In the genomic region with DNA sequence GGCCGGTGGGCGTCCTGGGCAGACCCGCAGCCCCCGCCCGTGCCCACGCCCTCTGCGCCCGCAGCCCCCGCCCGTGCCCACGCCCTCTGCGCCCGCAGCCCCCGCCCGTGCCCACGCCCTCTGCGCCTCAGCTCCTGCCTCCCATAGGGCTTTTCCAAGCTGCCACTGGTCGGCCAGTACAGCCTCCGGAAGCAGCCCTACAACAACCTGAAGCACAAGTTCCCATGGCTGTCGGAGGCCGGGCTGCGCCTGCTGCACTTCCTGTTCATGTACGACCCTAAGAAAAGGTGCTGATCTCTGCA, we compare ENCODE assay signal across 7 cellular contexts. TPM values are rescaled to one million over a fixed set of nuclear protein-coding genes. Genes with fewer than 3 reads are reported as not detected.
DNase-seq lines count a peak whose midpoint lies in the region; ATAC-seq and TF ChIP-seq lines count a peak whose summit lies in the region.
"Not testable (repeated sequence)": the region's sequence is repeated elsewhere in the genome, so short reads cannot be mapped to it uniquely, and the experiment has no call there.

No MANE protein-coding gene starts in this region.

- H2AFZ ChIP-seq in H9 (ENCODE audit: low read length); neural progenitor cell (replicated peaks): not testable (repeated sequence)

- ATAC-seq in activated CD4-positive, alpha-beta T cell treated with anti-CD3 and anti-CD28 coated beads for 36 hours: not testable (repeated sequence)
- peak; percentile 67 for ATAC-seq in left colon

- H3K27ac Mint-ChIP-seq in H9: peak overlapping the region in 2 of 3 experiments; percentile 40 to 79; a peak in 3 of 7 replicates
- not testable (repeated sequence) for H3K27ac Mint-ChIP-seq in activated CD4-positive, alpha-beta T cell treated with anti-CD3 and anti-CD28 coated beads for 36 hours; neural progenitor cell

- not testable (repeated sequence) for H4K5ac ChIP-seq in H9 (ENCODE audit: insufficient read length, low read depth, low read length)

- not testable (repeated sequence) for H3K27me3 ChIP-seq in H9 (ENCODE audit: insufficient read depth, low read length); HUES48 (ENCODE audit: control insufficient read depth, insufficient read depth, low read length); neural progenitor cell

- H3K27ac ChIP-seq in H9 (ENCODE audit: insufficient read length, low read depth, low read length); neural progenitor cell: not testable (repeated sequence)
- peak overlapping the region; percentile 47 for H3K27ac ChIP-seq in HUES48 (ENCODE audit: low read depth, low read length)

- H3K4ac ChIP-seq in H9 (ENCODE audit: low read depth, low read length): not testable (repeated sequence)

- not testable (repeated sequence) for H3K4me1 ChIP-seq in H9 (ENCODE audit: insufficient read depth, low read length); HUES48 (ENCODE audit: control insufficient read depth, insufficient read depth, low read length); neural progenitor cell

- CTCF ChIA-PET in activated CD4-positive, alpha-beta T cell treated with anti-CD3 and anti-CD28 coated beads for 36 hours (lab: Charles Lee): not testable (repeated sequence)

- H3K9ac ChIP-seq in H9 (ENCODE audit: extremely low read depth, insufficient read length, low read length); HUES48 (ENCODE audit: low read depth, low read length); neural progenitor cell: not testable (repeated sequence)

- no CpG with 5 or more reads among the region's 23 CpGs for whole genome bisulfite sequencing in H9 (ENCODE audit: extremely low coverage, insufficient read length, low lambda C conversion rate)

- not testable (repeated sequence) for H3K9me3 Mint-ChIP-seq in H9; activated CD4-positive, alpha-beta T cell treated with anti-CD3 and anti-CD28 coated beads for 36 hours (ENCODE audit: low read depth); neural progenitor cell

- H4K91ac ChIP-seq in H9 (ENCODE audit: insufficient read length, low read depth, low read length): not testable (repeated sequence)

- not testable (repeated sequence) for H2BK20ac ChIP-seq in H9 (ENCODE audit: low read depth, low read length, poor library complexity, severe bottlenecking)

- H3T11ph ChIP-seq in H9 (ENCODE audit: low read length): not testable (repeated sequence)

- not testable (repeated sequence) for H3K79me2 ChIP-seq in H9 (ENCODE audit: insufficient read depth, low read length); neural progenitor cell (ENCODE audit: low read depth)

- peaks cover 11% of the 10 kb centered on the region for H3F3A ChIP-seq in neural progenitor cell (ENCODE audit: low read depth)

- not testable (repeated sequence) for H3K23ac ChIP-seq in H9 (ENCODE audit: insufficient read length, low read depth, low read length)

- H3K4me2 ChIP-seq in H9 (ENCODE audit: insufficient read depth, insufficient read length, low read length); neural progenitor cell: not testable (repeated sequence)

- H3K36me3 ChIP-seq in HUES48 (ENCODE audit: control insufficient read depth, insufficient read depth, low read length): peaks cover 58% of the 10 kb centered on the region
- not testable (repeated sequence) for H3K36me3 ChIP-seq in neural progenitor cell

- H3K23me2 ChIP-seq in H9 (ENCODE audit: insufficient read length, low read depth, low read length, poor library complexity, severe bottlenecking): not testable (repeated sequence)

- H3K79me1 ChIP-seq in H9 (ENCODE audit: insufficient read depth, low read depth, low read length, poor library complexity, severe bottlenecking): not testable (repeated sequence)

- TF ChIP-seq CTCF in H9 (conservative IDR thresholded peaks at IDR 0.05); neural progenitor cell (IDR thresholded peaks at IDR 0.05): not testable (repeated sequence)

- not testable (repeated sequence) for H3K4me1 Mint-ChIP-seq in H9; activated CD4-positive, alpha-beta T cell treated with anti-CD3 and anti-CD28 coated beads for 36 hours; neural progenitor cell

- H2BK5ac ChIP-seq in H9 (ENCODE audit: insufficient read length, low read length): not testable (repeated sequence)

- DNase-seq in AG08396 (ENCODE audit: low spot score) (peak; percentile 2), SW480 (ENCODE audit: low spot score) (peak; percentile 48), left colon (peak in 1 of 2 donors; percentile 59)
- not testable (repeated sequence) for DNase-seq in H9; neural progenitor cell (ENCODE audit: low spot score)
- DNase-seq in activated CD4-positive, alpha-beta T cell treated with anti-CD3 and anti-CD28 coated beads for 36 hours: peak; percentile 4

- not testable (repeated sequence) for H4K8ac ChIP-seq in H9 (replicated peaks; ENCODE audit: insufficient read length, low read depth, low read length)

- H3K56ac ChIP-seq in H9 (ENCODE audit: insufficient read length, low read depth, low read length): not testable (repeated sequence)

- H2AK5ac ChIP-seq in H9 (ENCODE audit: insufficient read length, low read length): not testable (repeated sequence)

- H2BK120ac ChIP-seq in H9 (ENCODE audit: low read depth, low read length, poor library complexity, severe bottlenecking): not testable (repeated sequence)

- H3K18ac ChIP-seq in H9 (ENCODE audit: insufficient read length, low read depth, low read length): not testable (repeated sequence)

- not testable (repeated sequence) for H3K9me3 ChIP-seq in H9 (ENCODE audit: control insufficient read depth, low read depth, low read length); HUES48 (ENCODE audit: control insufficient read depth, insufficient read depth, low read length); neural progenitor cell (ENCODE audit: low read depth)

- H3K4me3 Mint-ChIP-seq in H9; activated CD4-positive, alpha-beta T cell treated with anti-CD3 and anti-CD28 coated beads for 36 hours: not testable (repeated sequence)
- peak overlapping the region; percentile 35 for H3K4me3 Mint-ChIP-seq in neural progenitor cell

- H3K36me3 Mint-ChIP-seq in H9 (ENCODE audit: insufficient read depth in 1 of 3, low read depth in 3 of 3) (peaks cover 32 to 66% (median 59%) of the 10 kb centered on the region in 3 experiments), neural progenitor cell (peaks cover 14% of the 10 kb centered on the region)
- peaks cover 19% of the 10 kb centered on the region for H3K36me3 Mint-ChIP-seq in activated CD4-positive, alpha-beta T cell treated with anti-CD3 and anti-CD28 coated beads for 36 hours (ENCODE audit: low read depth)

- intact Hi-C loops in activated CD4-positive, alpha-beta T cell treated with anti-CD3 and anti-CD28 coated beads for 36 hours (cut with DNase I, micrococcal nuclease); left colon (cut with DNase I, micrococcal nuclease): not testable (repeated sequence)

- not testable (repeated sequence) for H4K20me1 ChIP-seq in H9 (ENCODE audit: control insufficient read depth, insufficient read depth, insufficient read length); neural progenitor cell (ENCODE audit: low read depth)

- POLR2A ChIA-PET in activated CD4-positive, alpha-beta T cell treated with anti-CD3 and anti-CD28 coated beads for 36 hours (lab: Charles Lee): not testable (repeated sequence)

- H3K14ac ChIP-seq in H9 (ENCODE audit: insufficient read depth, low read length): not testable (repeated sequence)

- not testable (repeated sequence) for H3K27me3 Mint-ChIP-seq in H9 (ENCODE audit: low read depth); activated CD4-positive, alpha-beta T cell treated with anti-CD3 and anti-CD28 coated beads for 36 hours
- peaks cover 17% of the 10 kb centered on the region for H3K27me3 Mint-ChIP-seq in neural progenitor cell (ENCODE audit: insufficient read depth, low read depth)

- not testable (repeated sequence) for H2BK15ac ChIP-seq in H9 (ENCODE audit: low read depth, low read length)

- not testable (repeated sequence) for H3K4me3 ChIP-seq in HUES48 (ENCODE audit: low read depth, low read length); neural progenitor cell

- not testable (repeated sequence) for H2BK12ac ChIP-seq in H9 (ENCODE audit: insufficient read length, low read depth, low read length)

RNA-seq across cellular contexts. Expression of gene SPATA2L, which starts 6.8 kb away (rescaled TPM):
- total RNA-seq in H9 (2021) (27.1 and 27.4 TPM in 2 replicates), left colon (10 to 100 TPM; 16.3 to 27.9 TPM), neural progenitor cell (ENCODE audit: low replicate concordance) (7.6 and 13.2 TPM in 2 replicates)
- 1 to 10 TPM; 4.9 to 6.5 TPM for total RNA-seq in activated CD4-positive, alpha-beta T cell treated with anti-CD3 and anti-CD28 coated beads for 36 hours

RNA-seq across cellular contexts. Expression of gene CDK10, which starts 8.2 kb away (rescaled TPM):
- total RNA-seq in H9 (2021) (76.6 and 77.1 TPM in 2 replicates), left colon (10 to 100 TPM; 86.1 to 92.7 TPM), neural progenitor cell (ENCODE audit: low replicate concordance) (75.6 and 107 TPM in 2 replicates)
- total RNA-seq in activated CD4-positive, alpha-beta T cell treated with anti-CD3 and anti-CD28 coated beads for 36 hours: 10 to 100 TPM; 78.1 to 89.8 TPM

RNA-seq across cellular contexts. Expression of gene VPS9D1, which starts 26.0 kb away (rescaled TPM):
- total RNA-seq in H9 (2021): 5.6 and 6.0 TPM in 2 replicates
- 1 to 10 TPM; 2.0 to 2.6 TPM for total RNA-seq in activated CD4-positive, alpha-beta T cell treated with anti-CD3 and anti-CD28 coated beads for 36 hours
- 10 to 100 TPM; 19.6 to 23.2 TPM for total RNA-seq in left colon
- total RNA-seq in neural progenitor cell (ENCODE audit: low replicate concordance): 1.6 and 4.7 TPM in 2 replicates

RNA-seq across cellular contexts. Expression of gene ZNF276, which starts 26.6 kb away (rescaled TPM):
- total RNA-seq in H9 (2021): 17.4 and 18.6 TPM in 2 replicates
- total RNA-seq in activated CD4-positive, alpha-beta T cell treated with anti-CD3 and anti-CD28 coated beads for 36 hours: 10 to 100 TPM; 21.3 to 24.8 TPM
- total RNA-seq in left colon: 10 to 100 TPM; 28.9 to 42.2 TPM
- 8.4 and 21.7 TPM in 2 replicates for total RNA-seq in neural progenitor cell (ENCODE audit: low replicate concordance)

RNA-seq across cellular contexts. Expression of gene SPATA33, which starts 37.1 kb away (rescaled TPM):
- total RNA-seq in H9 (2021): 17.4 and 17.8 TPM in 2 replicates
- total RNA-seq in activated CD4-positive, alpha-beta T cell treated with anti-CD3 and anti-CD28 coated beads for 36 hours: 10 to 100 TPM in 1 of 2 experiments, 1 to 10 TPM in 1; 6.8 to 11.6 TPM
- total RNA-seq in left colon: 1 to 10 TPM; 7.1 to 9.1 TPM
- total RNA-seq in neural progenitor cell (ENCODE audit: low replicate concordance): 9.3 and 14.1 TPM in 2 replicates
